9 cellular contexts compared by ENCODE assay signal in the genomic region with DNA sequence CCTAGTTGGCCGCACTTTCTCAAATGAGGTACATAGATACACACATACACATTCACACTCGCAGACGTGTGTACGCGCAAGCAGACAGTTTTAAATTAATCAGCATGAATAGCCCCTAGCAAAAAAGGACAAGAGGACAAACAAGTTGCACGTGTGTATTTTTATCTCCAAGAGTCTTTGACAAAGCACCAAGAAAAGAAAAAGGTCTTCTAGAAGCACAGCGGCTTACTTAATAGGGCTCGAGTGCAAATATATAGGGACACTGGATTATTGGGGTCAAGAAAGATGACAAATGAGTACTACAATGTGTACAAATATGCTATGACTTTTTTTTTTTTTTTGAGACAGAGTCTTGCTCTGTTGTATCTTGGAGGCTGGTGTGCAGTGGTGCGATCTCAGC. TPM values are rescaled to one million over a fixed set of nuclear protein-coding genes. Genes with fewer than 3 reads are reported as not detected.
A peak's percentile ranks its signal among the peaks of the same experiment; 100 is the strongest.
DNase-seq lines count a peak whose midpoint lies in the region; ATAC-seq and TF ChIP-seq lines count a peak whose summit lies in the region.
"Had no signal": no experiment of that assay in that cellular context is flagged by ENCODE, and none has a peak within 500 bp of the region (broad histone marks: within the 10 kb centered on the region; RNA-seq: fewer than 3 reads in every experiment).

No MANE protein-coding gene starts in this region.

- no peaks in the 10 kb centered on the region for H3K27me3 ChIP-seq in lower lobe of right lung (ENCODE audit: low read depth)
- no peaks in the 10 kb centered on the region for H3K27me3 ChIP-seq in upper lobe of right lung

- H3K4me3 ChIP-seq in lower lobe of right lung: peak overlapping the region; percentile 73
- no peak overlapping the region for H3K4me3 ChIP-seq in upper lobe of right lung

- no peaks in the 10 kb centered on the region for H3K9me3 ChIP-seq in lower lobe of right lung
- H3K9me3 ChIP-seq in upper lobe of right lung: no peaks in the 10 kb centered on the region

- no peak for TF ChIP-seq CTCF in lower lobe of right lung (IDR thresholded peaks at IDR 0.05)
- no peak for TF ChIP-seq CTCF in upper lobe of right lung (IDR thresholded peaks at IDR 0.05)

- no peak for ATAC-seq in lower lobe of right lung
- ATAC-seq in upper lobe of right lung: no peak
- ATAC-seq in GM21717 (IDR thresholded peaks at IDR 0.05; ENCODE audit: unreplicated experiment): no peak
- no peak for ATAC-seq in left colon

- no peak for DNase-seq in activated naive CD4-positive, alpha-beta T cell (lab: John Stamatoyannopoulos, UW)
- DNase-seq in activated CD4-positive, alpha-beta memory T cell treated with anti-CD3 and anti-CD28 coated beads, Interleukin-2, amount 10 ng/mL, durations not matched to agents 7 days and 5 days: no peak
- DNase-seq in lower lobe of right lung: no peak
- DNase-seq in upper lobe of right lung: no peak
- DNase-seq in left colon: no peak
- DNase-seq in A172 (ENCODE audit: low spot score): no peak
- DNase-seq: amniotic stem cell had no signal

- peaks cover 10% of the 10 kb centered on the region for H3K36me3 Mint-ChIP-seq in activated naive CD4-positive, alpha-beta T cell treated with anti-CD3 and anti-CD28 coated beads, Interleukin-2, amount 50 U/mL, for 24 hours
- H3K36me3 Mint-ChIP-seq in activated CD4-positive, alpha-beta memory T cell treated with anti-CD3 and anti-CD28 coated beads, Interleukin-2, amount 10 ng/mL, durations not matched to agents 7 days and 5 days (ENCODE audit: low read depth): peaks cover 30% of the 10 kb centered on the region

- H3K27ac ChIP-seq in lower lobe of right lung (no peak overlapping the region), upper lobe of right lung (peak overlapping the region; percentile 59)

- CTCF ChIA-PET in activated CD4-positive, alpha-beta memory T cell treated with anti-CD3 and anti-CD28 coated beads, Interleukin-2, amount 10 ng/mL, durations not matched to agents 7 days and 5 days (lab: Charles Lee): interaction anchor here (0.8 to 7.2 kb wide), 4 partner anchors 84 to 303 kb away, joined by 3 to 74 read pairs (median 14); no protein-coding TSS in a partner anchor

- H3K9me3 Mint-ChIP-seq in activated naive CD4-positive, alpha-beta T cell treated with anti-CD3 and anti-CD28 coated beads, Interleukin-2, amount 50 U/mL, for 24 hours: no peaks in the 10 kb centered on the region
- H3K9me3 Mint-ChIP-seq in activated CD4-positive, alpha-beta memory T cell treated with anti-CD3 and anti-CD28 coated beads, Interleukin-2, amount 10 ng/mL, durations not matched to agents 7 days and 5 days: no peaks in the 10 kb centered on the region

- H3K36me3 ChIP-seq in lower lobe of right lung (no peaks in the 10 kb centered on the region), upper lobe of right lung (no peaks in the 10 kb centered on the region)

- POLR2A ChIA-PET in activated CD4-positive, alpha-beta memory T cell treated with anti-CD3 and anti-CD28 coated beads, Interleukin-2, amount 10 ng/mL, durations not matched to agents 7 days and 5 days (lab: Charles Lee): interaction anchor here (0.7 to 1.2 kb wide), 6 partner anchors 45 to 304 kb away, joined by 3 read pairs; no protein-coding TSS in a partner anchor

- intact Hi-C loops in lower lobe of right lung (cut with DNase I): loop anchor here (10.0 kb wide), 2 partner anchors 186 to 306 kb away; no protein-coding TSS in a partner anchor
- intact Hi-C loops in upper lobe of right lung (cut with DNase I): loop anchor here (5.0 kb wide), 1 partner anchor 304 kb away; no protein-coding TSS in a partner anchor
- intact Hi-C loops in left colon (cut with DNase I, micrococcal nuclease): loop anchor here (5.0 kb wide), 2 partner anchors 189 to 304 kb away; no protein-coding TSS in a partner anchor

- H3K4me1 Mint-ChIP-seq in activated naive CD4-positive, alpha-beta T cell treated with anti-CD3 and anti-CD28 coated beads, Interleukin-2, amount 50 U/mL, for 24 hours: peaks cover 26% of the 10 kb centered on the region
- H3K4me1 Mint-ChIP-seq in activated CD4-positive, alpha-beta memory T cell treated with anti-CD3 and anti-CD28 coated beads, Interleukin-2, amount 10 ng/mL, durations not matched to agents 7 days and 5 days: peaks cover 22% of the 10 kb centered on the region

- peak overlapping the region; percentile 97 for H3K27ac Mint-ChIP-seq in activated naive CD4-positive, alpha-beta T cell treated with anti-CD3 and anti-CD28 coated beads, Interleukin-2, amount 50 U/mL, for 24 hours
- H3K27ac Mint-ChIP-seq in activated CD4-positive, alpha-beta memory T cell treated with anti-CD3 and anti-CD28 coated beads, Interleukin-2, amount 10 ng/mL, durations not matched to agents 7 days and 5 days: peak overlapping the region; percentile 55

- H3K4me3 Mint-ChIP-seq in activated naive CD4-positive, alpha-beta T cell treated with anti-CD3 and anti-CD28 coated beads, Interleukin-2, amount 50 U/mL, for 24 hours: peak overlapping the region; percentile 89
- H3K4me3 Mint-ChIP-seq in activated CD4-positive, alpha-beta memory T cell treated with anti-CD3 and anti-CD28 coated beads, Interleukin-2, amount 10 ng/mL, durations not matched to agents 7 days and 5 days: peak overlapping the region; percentile 82

- H3K27me3 Mint-ChIP-seq in activated naive CD4-positive, alpha-beta T cell treated with anti-CD3 and anti-CD28 coated beads, Interleukin-2, amount 50 U/mL, for 24 hours: no peaks in the 10 kb centered on the region
- no peaks in the 10 kb centered on the region for H3K27me3 Mint-ChIP-seq in activated CD4-positive, alpha-beta memory T cell treated with anti-CD3 and anti-CD28 coated beads, Interleukin-2, amount 10 ng/mL, durations not matched to agents 7 days and 5 days

- peaks cover 20% of the 10 kb centered on the region for H3K4me1 ChIP-seq in lower lobe of right lung
- H3K4me1 ChIP-seq in upper lobe of right lung: peaks cover 26% of the 10 kb centered on the region

RNA-seq across cellular contexts. Expression of a gene that starts 1.7 kb away (rescaled TPM):
- 100 to 1,000 TPM; 102 to 109 TPM for total RNA-seq in activated CD4-positive, alpha-beta memory T cell treated with anti-CD3 and anti-CD28 coated beads, Interleukin-2, amount 10 ng/mL, durations not matched to agents 7 days and 5 days
- total RNA-seq in lower lobe of right lung (11.0 TPM), upper lobe of right lung (17.3 TPM), left colon (10 to 100 TPM; 16.6 to 19.3 TPM)
- total RNA-seq in A172 (2014; rRNA removed; shearing (Covaris generic)): 2.5 and 3.7 TPM in 2 replicates

RNA-seq across cellular contexts. Expression of a gene that starts 45.7 kb away (rescaled TPM):
- total RNA-seq in activated CD4-positive, alpha-beta memory T cell treated with anti-CD3 and anti-CD28 coated beads, Interleukin-2, amount 10 ng/mL, durations not matched to agents 7 days and 5 days: 10 to 100 TPM; 60.9 to 66.4 TPM
- total RNA-seq in lower lobe of right lung: 68.5 TPM
- total RNA-seq in upper lobe of right lung: 77.5 TPM
- total RNA-seq in left colon: 10 to 100 TPM; 32.6 to 42.8 TPM
- total RNA-seq in A172 (2014; rRNA removed; shearing (Covaris generic)): 24.0 and 32.9 TPM in 2 replicates
